In the genomic region with DNA sequence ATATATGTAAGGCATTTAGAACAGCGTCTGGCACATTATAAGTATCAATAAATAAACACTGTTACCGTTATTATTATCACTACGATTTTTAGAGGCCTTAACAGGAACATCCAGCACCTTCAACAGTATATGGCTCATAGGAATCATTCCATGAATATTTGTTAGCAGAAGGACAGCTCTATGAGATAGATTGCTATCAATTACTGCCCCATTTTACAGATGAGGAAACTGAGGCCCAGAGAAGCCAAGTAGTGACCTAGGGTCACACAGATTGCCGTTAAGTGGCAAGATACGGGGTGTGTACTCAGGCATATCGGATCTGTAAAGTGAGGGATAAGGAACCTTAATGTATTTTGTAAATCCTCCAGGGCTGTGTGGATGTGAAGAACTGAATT, we compare ENCODE assay signal across 8 cellular contexts. TPM values are rescaled to one million over a fixed set of nuclear protein-coding genes. Genes with fewer than 3 reads are reported as not detected.
DNase-seq lines count a peak whose midpoint lies in the region; ATAC-seq, FAIRE-seq and TF ChIP-seq lines count a peak whose summit lies in the region.

No MANE protein-coding gene starts in this region.

- H3K9me3 ChIP-seq in kidney (ENCODE audit: control insufficient read depth in 1 of 2, low read length in 2 of 2), result no peaks in the 10 kb centered on the region
- no peaks in the 10 kb centered on the region for H3K9me3 ChIP-seq in subcutaneous abdominal adipose tissue (ENCODE audit: control insufficient read depth in 5 of 5, low read length in 5 of 5)

- intact Hi-C loops in kidney (cut with DNase I), result no loop called here

- peak overlapping the region; percentile 99 for H3K27ac Mint-ChIP-seq in T-helper 1 cell treated with Interleukin-12 subunit alpha and Interleukin-12 subunit beta and Interleukin-4 antibody, amounts not matched to agents 30 μg/mL and 1 μg/mL, for 36 hours
- H3K27ac Mint-ChIP-seq in activated naive CD8-positive, alpha-beta T cell treated with anti-CD3 and anti-CD28 coated beads, Interleukin-2, amount 50 U/mL, for 24 hours, result peak overlapping the region; percentile 98

- peak overlapping the region; percentile 96 for H3K4me3 Mint-ChIP-seq in T-helper 1 cell treated with Interleukin-12 subunit alpha and Interleukin-12 subunit beta and Interleukin-4 antibody, amounts not matched to agents 30 μg/mL and 1 μg/mL, for 36 hours
- H3K4me3 Mint-ChIP-seq in activated naive CD8-positive, alpha-beta T cell treated with anti-CD3 and anti-CD28 coated beads, Interleukin-2, amount 50 U/mL, for 24 hours, result peak overlapping the region; percentile 99

- no peaks in the 10 kb centered on the region for H3K27me3 ChIP-seq in subcutaneous abdominal adipose tissue (ENCODE audit: control insufficient read depth in 5 of 5, insufficient read depth in 4 of 5, low read length in 5 of 5)

- FAIRE-seq in kidney (lab: Jason Lieb, UNC), result no peak

- H3K27ac ChIP-seq in kidney (ENCODE audit: low read depth in 2 of 2, low read length in 2 of 2), result peak overlapping the region in 1 of 2 donors; percentile 62
- no peak overlapping the region for H3K27ac ChIP-seq in subcutaneous abdominal adipose tissue (ENCODE audit: low read depth, low read length)

- peaks cover 0 to 17% of the 10 kb centered on the region in 2 donors for H3K4me1 ChIP-seq in kidney (ENCODE audit: control insufficient read depth in 1 of 2, insufficient read depth in 1 of 2, low read depth in 1 of 2, low read length in 2 of 2)
- peaks cover 3 to 31% (median 25%) of the 10 kb centered on the region in 5 donors for H3K4me1 ChIP-seq in subcutaneous abdominal adipose tissue (ENCODE audit: control insufficient read depth in 5 of 5, insufficient read depth in 5 of 5, low read length in 5 of 5)

- peak overlapping the region; percentile 73 to 93 for H3K4me3 ChIP-seq in kidney (ENCODE audit: low read length in 2 of 2)
- peak overlapping the region; percentile 64 to 95 (median 94) for H3K4me3 ChIP-seq in subcutaneous abdominal adipose tissue (ENCODE audit: low read depth in 1 of 5, low read length in 5 of 5)

- H3K9ac ChIP-seq in kidney (ENCODE audit: low read length in 2 of 2), result peak overlapping the region; percentile 38 to 50
- peak overlapping the region in 1 of 5 donors; percentile 39 for H3K9ac ChIP-seq in subcutaneous abdominal adipose tissue (ENCODE audit: low read length in 5 of 5)

- H3K36me3 ChIP-seq in kidney (ENCODE audit: control insufficient read depth in 1 of 2, insufficient read depth in 2 of 2, low read length in 2 of 2) (no peaks in the 10 kb centered on the region), subcutaneous abdominal adipose tissue (ENCODE audit: control insufficient read depth in 5 of 5, insufficient read depth in 5 of 5, low read length in 5 of 5) (peaks cover 0 to 4% (median 0%) of the 10 kb centered on the region in 5 donors)

- peaks cover 20% of the 10 kb centered on the region for H3K4me1 Mint-ChIP-seq in T-helper 1 cell treated with Interleukin-12 subunit alpha and Interleukin-12 subunit beta and Interleukin-4 antibody, amounts not matched to agents 30 μg/mL and 1 μg/mL, for 36 hours (ENCODE audit: low read depth)
- H3K4me1 Mint-ChIP-seq in activated naive CD8-positive, alpha-beta T cell treated with anti-CD3 and anti-CD28 coated beads, Interleukin-2, amount 50 U/mL, for 24 hours, result peaks cover 37% of the 10 kb centered on the region

- TF ChIP-seq CTCF in kidney (IDR thresholded peaks at IDR 0.05; ENCODE audit: borderline replicate concordance, extremely low read depth, insufficient read depth) (no peak), omental fat pad (IDR thresholded peaks at IDR 0.05) (no peak)

- ATAC-seq in activated naive CD8-positive, alpha-beta T cell treated with anti-CD3 and anti-CD28 coated beads, Interleukin-2, amount 50 U/mL, for 24 hours, result no peak
- no peak for ATAC-seq in omental fat pad (ENCODE audit: low FRiP score)
- ATAC-seq in GM18868 (IDR thresholded peaks at IDR 0.05; ENCODE audit: unreplicated experiment), result no peak

- H3K27me3 Mint-ChIP-seq in T-helper 1 cell treated with Interleukin-12 subunit alpha and Interleukin-12 subunit beta and Interleukin-4 antibody, amounts not matched to agents 30 μg/mL and 1 μg/mL, for 36 hours (ENCODE audit: low read depth), result no peaks in the 10 kb centered on the region
- no peaks in the 10 kb centered on the region for H3K27me3 Mint-ChIP-seq in activated naive CD8-positive, alpha-beta T cell treated with anti-CD3 and anti-CD28 coated beads, Interleukin-2, amount 50 U/mL, for 24 hours

- DNase-seq in T-helper 1 cell, result no peak
- no peak for DNase-seq in activated naive CD8-positive, alpha-beta T cell treated with anti-CD3 and anti-CD28 coated beads, Interleukin-2, amount 50 U/mL, for 24 hours
- no peak for DNase-seq in kidney
- DNase-seq in SIG-M5 treated with dmso at 0.1 percent for 504 hours (lab: John Stamatoyannopoulos, UW; ENCODE audit: unreplicated experiment), result no peak
- no peak for DNase-seq in omental fat pad (ENCODE audit: low spot score)

- H3K36me3 Mint-ChIP-seq in T-helper 1 cell treated with Interleukin-12 subunit alpha and Interleukin-12 subunit beta and Interleukin-4 antibody, amounts not matched to agents 30 μg/mL and 1 μg/mL, for 36 hours (ENCODE audit: low read depth), result peaks cover 3% of the 10 kb centered on the region
- peaks cover 8% of the 10 kb centered on the region for H3K36me3 Mint-ChIP-seq in activated naive CD8-positive, alpha-beta T cell treated with anti-CD3 and anti-CD28 coated beads, Interleukin-2, amount 50 U/mL, for 24 hours (ENCODE audit: low read depth)

- H3K9me3 Mint-ChIP-seq in T-helper 1 cell treated with Interleukin-12 subunit alpha and Interleukin-12 subunit beta and Interleukin-4 antibody, amounts not matched to agents 30 μg/mL and 1 μg/mL, for 36 hours, result no peaks in the 10 kb centered on the region
- H3K9me3 Mint-ChIP-seq in activated naive CD8-positive, alpha-beta T cell treated with anti-CD3 and anti-CD28 coated beads, Interleukin-2, amount 50 U/mL, for 24 hours, result no peaks in the 10 kb centered on the region

RNA-seq across cellular contexts. Expression of a gene that starts 0.5 kb away (rescaled TPM):
- total RNA-seq in kidney, result 54.9 TPM
- polyA plus RNA-seq in kidney (ENCODE audit: insufficient read depth, low read depth, low replicate concordance), result 115 TPM
- total RNA-seq in omental fat pad, result 10 to 100 TPM; 40.5 to 73.1 (median 57.2) TPM

RNA-seq across cellular contexts. Expression of a gene that starts 29.4 kb away (rescaled TPM):
- 4.6 TPM for total RNA-seq in kidney
- polyA plus RNA-seq in kidney (ENCODE audit: insufficient read depth, low read depth, low replicate concordance), result 393 TPM
- total RNA-seq in omental fat pad, result 1 to 10 TPM in 3 of 4 donors, under 1 TPM in 1; 0.82 to 8.5 (median 1.6) TPM

RNA-seq across cellular contexts. Expression of a gene that starts 30.3 kb away (rescaled TPM):
- 10.8 TPM for total RNA-seq in kidney
- 2.9 TPM for polyA plus RNA-seq in kidney (ENCODE audit: insufficient read depth, low read depth, low replicate concordance)
- total RNA-seq in omental fat pad, result 10 to 100 TPM in 1 of 4 donors, 1 to 10 TPM in 3; 4.6 to 15.3 (median 7.1) TPM
